Comparison of ENCODE assay signal across 30 cellular contexts in the genomic region with DNA sequence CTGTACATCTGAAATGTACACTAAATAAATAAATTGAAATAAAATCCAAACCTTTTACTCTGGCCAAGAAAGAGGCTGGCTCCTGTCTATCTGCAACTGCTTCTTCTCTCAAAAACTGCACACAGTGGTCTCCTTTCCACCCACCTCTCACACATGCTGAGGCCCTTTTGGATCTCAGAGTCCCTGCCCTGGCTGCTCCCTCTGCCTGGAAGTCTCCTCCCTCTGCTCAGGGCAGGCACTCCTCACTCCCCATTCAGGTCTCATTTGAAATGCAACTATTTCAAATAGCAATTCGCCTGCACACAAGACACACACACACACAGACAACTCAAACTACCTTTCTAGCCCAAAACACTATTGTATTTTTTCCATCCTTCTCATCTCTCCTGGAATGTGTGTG.
"Had no signal": no experiment of that assay in that cellular context is flagged by ENCODE, and none has a peak within 500 bp of the region (broad histone marks: within the 10 kb centered on the region; RNA-seq: fewer than 3 reads in every experiment).

No MANE protein-coding gene starts in this region.

- H3K4me2 ChIP-seq: PC-9 had no signal

- H3K36me3 Mint-ChIP-seq: activated CD8-positive, alpha-beta memory T cell treated with anti-CD3 and anti-CD28 coated beads, Interleukin-2, amount 10 ng/mL, durations not matched to agents 7 days and 5 days; activated naive CD4-positive, alpha-beta T cell treated with anti-CD3 and anti-CD28 coated beads, Interleukin-2, amount 10 ng/mL, durations not matched to agents 7 days and 5 days; activated naive CD8-positive, alpha-beta T cell; brain had no signal

- H3K4me3 ChIP-seq: PC-9 had no signal

- H3K27ac ChIP-seq: PC-9 had no signal

- H3K27ac Mint-ChIP-seq: activated CD4-positive, alpha-beta memory T cell treated with anti-CD3 and anti-CD28 coated beads, Interleukin-2, amount 10 ng/mL, durations not matched to agents 7 days and 5 days; activated CD8-positive, alpha-beta memory T cell treated with anti-CD3 and anti-CD28 coated beads, Interleukin-2, amount 10 ng/mL, durations not matched to agents 7 days and 5 days; activated naive CD4-positive, alpha-beta T cell treated with anti-CD3 and anti-CD28 coated beads, Interleukin-2, amount 10 ng/mL, durations not matched to agents 7 days and 5 days; activated naive CD8-positive, alpha-beta T cell; activated naive CD8-positive, alpha-beta T cell treated with anti-CD3 and anti-CD28 coated beads, Interleukin-2, amount 50 U/mL, for 24 hours; brain had no signal

- DNase-seq: activated CD4-positive, alpha-beta memory T cell treated with anti-CD3 and anti-CD28 coated beads, Interleukin-2, amount 10 ng/mL, durations not matched to agents 7 days and 5 days; activated CD4-positive, alpha-beta T cell treated with anti-CD3 and anti-CD28 coated beads for 1 hour; activated CD4-positive, alpha-beta T cell treated with anti-CD3 and anti-CD28 coated beads for 48 hours; activated CD4-positive, CD25-positive, alpha-beta regulatory T cell; activated CD8-positive, alpha-beta memory T cell treated with anti-CD3 and anti-CD28 coated beads for 24 hours; activated CD8-positive, alpha-beta memory T cell treated with anti-CD3 and anti-CD28 coated beads, Interleukin-2, amount 10 ng/mL, durations not matched to agents 7 days and 5 days; activated CD8-positive, alpha-beta memory T cell treated with anti-CD3 and anti-CD28 coated beads, Interleukin-2, amount 50 U/mL, for 48 hours; activated effector memory CD4-positive, alpha-beta T cell treated with Interleukin-2 at 50 U/mL for 16 hours; activated naive CD4-positive, alpha-beta T cell treated with anti-CD3 and anti-CD28 coated beads, Interleukin-2, amount 10 ng/mL, durations not matched to agents 7 days and 5 days; activated naive CD8-positive, alpha-beta T cell treated with anti-CD3 and anti-CD28 coated beads, Interleukin-2, amount 50 U/mL, for 24 hours; activated T-cell treated with anti-CD3 and anti-CD28 coated beads, Interleukin-2, amount 50 U/mL, for 48 hours; anterior cingulate cortex; central memory CD4-positive, alpha-beta T cell; NCI-H1105 treated with DMSO at 0.1 percent for 48 hours; NCI-H1436; NCI-H1694; NCI-H1930; NCI-H2081 treated with DMSO at 0.1 percent for 48 hours; NCI-H345; NCI-H524 treated with DMSO at 0.1 percent for 48 hours; NCI-H748 treated with DMSO at 0.1 percent for 48 hours; NK-92 treated with Interleukin-12 subunit alpha and Interleukin-12 subunit beta, amount 100 ng/mL, for 24 hours; PC-9; Right ventricle myocardium superior; SW 1271; T-helper 1 cell; T-helper 2 cell; T-helper 9 cell had no signal

- H3K9me3 Mint-ChIP-seq: activated CD4-positive, alpha-beta memory T cell treated with anti-CD3 and anti-CD28 coated beads, Interleukin-2, amount 10 ng/mL, durations not matched to agents 7 days and 5 days; activated naive CD8-positive, alpha-beta T cell treated with anti-CD3 and anti-CD28 coated beads, Interleukin-2, amount 50 U/mL, for 24 hours; brain had no signal

- H3K27me3 Mint-ChIP-seq: activated CD4-positive, alpha-beta memory T cell treated with anti-CD3 and anti-CD28 coated beads, Interleukin-2, amount 10 ng/mL, durations not matched to agents 7 days and 5 days; activated CD8-positive, alpha-beta memory T cell treated with anti-CD3 and anti-CD28 coated beads, Interleukin-2, amount 10 ng/mL, durations not matched to agents 7 days and 5 days; activated naive CD4-positive, alpha-beta T cell treated with anti-CD3 and anti-CD28 coated beads, Interleukin-2, amount 10 ng/mL, durations not matched to agents 7 days and 5 days; activated naive CD8-positive, alpha-beta T cell had no signal

- H3K4me1 Mint-ChIP-seq: activated CD4-positive, alpha-beta memory T cell treated with anti-CD3 and anti-CD28 coated beads, Interleukin-2, amount 10 ng/mL, durations not matched to agents 7 days and 5 days; activated CD8-positive, alpha-beta memory T cell treated with anti-CD3 and anti-CD28 coated beads, Interleukin-2, amount 10 ng/mL, durations not matched to agents 7 days and 5 days; activated naive CD4-positive, alpha-beta T cell treated with anti-CD3 and anti-CD28 coated beads, Interleukin-2, amount 10 ng/mL, durations not matched to agents 7 days and 5 days; activated naive CD8-positive, alpha-beta T cell treated with anti-CD3 and anti-CD28 coated beads, Interleukin-2, amount 50 U/mL, for 24 hours; brain had no signal

- H3K4me3 Mint-ChIP-seq: activated CD4-positive, alpha-beta memory T cell treated with anti-CD3 and anti-CD28 coated beads, Interleukin-2, amount 10 ng/mL, durations not matched to agents 7 days and 5 days; activated CD8-positive, alpha-beta memory T cell treated with anti-CD3 and anti-CD28 coated beads, Interleukin-2, amount 10 ng/mL, durations not matched to agents 7 days and 5 days; activated naive CD4-positive, alpha-beta T cell treated with anti-CD3 and anti-CD28 coated beads, Interleukin-2, amount 10 ng/mL, durations not matched to agents 7 days and 5 days; activated naive CD8-positive, alpha-beta T cell; activated naive CD8-positive, alpha-beta T cell treated with anti-CD3 and anti-CD28 coated beads, Interleukin-2, amount 50 U/mL, for 24 hours; brain had no signal

- H2AFZ ChIP-seq: PC-9 had no signal
